12 cellular contexts compared by ENCODE assay signal in the genomic region with DNA sequence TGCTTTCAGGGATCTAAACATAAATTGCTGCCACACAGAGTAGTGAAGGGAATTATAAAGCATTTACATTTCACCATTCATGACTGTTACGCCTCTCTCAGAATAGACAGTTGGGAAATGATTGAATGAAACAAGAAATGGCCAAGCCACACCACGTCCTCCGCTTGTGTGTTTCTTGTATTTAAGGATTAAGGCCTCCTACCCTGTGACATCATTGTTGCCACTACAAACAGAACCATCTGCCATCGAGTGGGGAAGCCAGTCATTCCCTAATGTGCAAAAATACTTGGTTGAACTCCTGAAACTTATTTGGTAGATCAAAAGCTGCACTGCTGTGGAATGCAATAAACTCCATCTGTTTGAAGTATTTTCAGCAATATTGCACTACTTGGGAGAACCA.
A peak's percentile ranks its signal among the peaks of the same experiment; 100 is the strongest.
DNase-seq lines count a peak whose midpoint lies in the region; TF ChIP-seq lines count a peak whose summit lies in the region.
"Had no signal": no experiment of that assay in that cellular context is flagged by ENCODE, and none has a peak within 500 bp of the region (broad histone marks: within the 10 kb centered on the region; RNA-seq: fewer than 3 reads in every experiment).

No MANE protein-coding gene starts in this region.

- TF ChIP-seq POLR2A in esophagus squamous epithelium (IDR thresholded peaks at IDR 0.05), result no peak

- peak; percentile 81 for DNase-seq in DMS 273 treated with DMSO at 0.1 percent for 48 hours (lab: John Stamatoyannopoulos, UW)
- DNase-seq in NCI-H82 treated with DMSO at 0.1 percent for 48 hours (lab: John Stamatoyannopoulos, UW; ENCODE audit: unreplicated experiment), result peak; percentile 45
- no peak for DNase-seq in esophagus squamous epithelium (lab: John Stamatoyannopoulos, UW)
- DNase-seq in skeletal muscle cell (ENCODE audit: low read depth), result peak; percentile 71
- DNase-seq in activated T-cell treated with anti-CD3 and anti-CD28 coated beads, Interleukin-2, amount 50 U/mL, for 24 hours, result no peak
- no peak for DNase-seq in RPMI8226
- DNase-seq in activated CD4-positive, alpha-beta T cell treated with anti-CD3 and anti-CD28 coated beads for 1 hour, result no peak
- no peak for DNase-seq in chondrocyte (ENCODE audit: low spot score)
- DNase-seq: activated CD4-positive, alpha-beta T cell treated with anti-CD3 and anti-CD28 coated beads, Interleukin-2, amount 50 U/mL, for 48 hours; naive B cell; NCI-H1092 treated with DMSO at 0.1 percent for 48 hours; stimulated activated CD4-positive, alpha-beta T cell treated with anti-CD3 and anti-CD28 coated beads, Interleukin-1b, Interleukin-23, amount 100 ng/mL, for 48 hours had no signal

- no peaks in the 10 kb centered on the region for H3K36me3 ChIP-seq in esophagus squamous epithelium

- TF ChIP-seq CTCF in esophagus squamous epithelium (IDR thresholded peaks at IDR 0.05), result no peak
- no peak for TF ChIP-seq CTCF in chondrocyte (IDR thresholded peaks at IDR 0.05)

- H3K27ac ChIP-seq in esophagus squamous epithelium, result peak overlapping the region; percentile 45 to 76 (median 63)

- 51 to 59% methylated on average over 4 of the region's 4 CpGs for WGBS in esophagus squamous epithelium, 2 donors

- H3K36me3 Mint-ChIP-seq in activated T-cell treated with anti-CD3 and anti-CD28 coated beads, Interleukin-2, amount 50 U/mL, for 24 hours (ENCODE audit: low read depth), result no peaks in the 10 kb centered on the region
- no peaks in the 10 kb centered on the region for H3K36me3 Mint-ChIP-seq in chondrocyte (ENCODE audit: low read depth)
- H3K36me3 Mint-ChIP-seq: naive B cell had no signal

- H3K4me3 ChIP-seq in esophagus squamous epithelium (no peak overlapping the region), skeletal muscle cell (ENCODE audit: low read depth, low read length) (peak overlapping the region; percentile 22)

- H3K9me3 ChIP-seq in esophagus squamous epithelium, result no peaks in the 10 kb centered on the region

- H3K4me1 Mint-ChIP-seq in activated T-cell treated with anti-CD3 and anti-CD28 coated beads, Interleukin-2, amount 50 U/mL, for 24 hours (ENCODE audit: low read depth), result no peaks in the 10 kb centered on the region
- H3K4me1 Mint-ChIP-seq in chondrocyte (ENCODE audit: low read depth), result peaks cover 18% of the 10 kb centered on the region
- H3K4me1 Mint-ChIP-seq: naive B cell had no signal

- no peaks in the 10 kb centered on the region for H3K27me3 ChIP-seq in esophagus squamous epithelium

- no peaks in the 10 kb centered on the region for H3K9me3 Mint-ChIP-seq in activated T-cell treated with anti-CD3 and anti-CD28 coated beads, Interleukin-2, amount 50 U/mL, for 24 hours
- H3K9me3 Mint-ChIP-seq in chondrocyte (ENCODE audit: low read depth), result no peaks in the 10 kb centered on the region
- H3K9me3 Mint-ChIP-seq: naive B cell had no signal

- intact Hi-C loops in esophagus squamous epithelium (cut with DNase I), result no loop called here

- H3K27ac Mint-ChIP-seq in activated T-cell treated with anti-CD3 and anti-CD28 coated beads, Interleukin-2, amount 50 U/mL, for 24 hours, result no peak overlapping the region
- H3K27ac Mint-ChIP-seq in chondrocyte (ENCODE audit: unreplicated experiment), result no peak overlapping the region
- H3K27ac Mint-ChIP-seq: naive B cell had no signal

- no peak overlapping the region for H3K4me3 Mint-ChIP-seq in activated T-cell treated with anti-CD3 and anti-CD28 coated beads, Interleukin-2, amount 50 U/mL, for 24 hours
- H3K4me3 Mint-ChIP-seq in chondrocyte (ENCODE audit: unreplicated experiment), result no peak overlapping the region
- H3K4me3 Mint-ChIP-seq: naive B cell had no signal

- no peaks in the 10 kb centered on the region for H3K27me3 Mint-ChIP-seq in activated T-cell treated with anti-CD3 and anti-CD28 coated beads, Interleukin-2, amount 50 U/mL, for 24 hours
- no peaks in the 10 kb centered on the region for H3K27me3 Mint-ChIP-seq in chondrocyte (ENCODE audit: low read depth)
- H3K27me3 Mint-ChIP-seq: naive B cell had no signal

- peaks cover 7 to 46% (median 25%) of the 10 kb centered on the region in 3 donors for H3K4me1 ChIP-seq in esophagus squamous epithelium

Comparison
In these comparisons a context has a peak if more than half of its experiments do, and no peak if none do; other contexts are left out.
1. DNase-seq: peak in DMS 273 treated with DMSO at 0.1 percent for 48 hours (single experiment), NCI-H82 treated with DMSO at 0.1 percent for 48 hours (single experiment) and skeletal muscle cell (single experiment); none in esophagus squamous epithelium (single experiment), activated T-cell treated with anti-CD3 and anti-CD28 coated beads, Interleukin-2, amount 50 U/mL, for 24 hours (single experiment), RPMI8226 (single experiment), activated CD4-positive, alpha-beta T cell treated with anti-CD3 and anti-CD28 coated beads for 1 hour (single experiment) and chondrocyte (single experiment).